ENCODE assay signal across 7 cellular contexts in the genomic region with DNA sequence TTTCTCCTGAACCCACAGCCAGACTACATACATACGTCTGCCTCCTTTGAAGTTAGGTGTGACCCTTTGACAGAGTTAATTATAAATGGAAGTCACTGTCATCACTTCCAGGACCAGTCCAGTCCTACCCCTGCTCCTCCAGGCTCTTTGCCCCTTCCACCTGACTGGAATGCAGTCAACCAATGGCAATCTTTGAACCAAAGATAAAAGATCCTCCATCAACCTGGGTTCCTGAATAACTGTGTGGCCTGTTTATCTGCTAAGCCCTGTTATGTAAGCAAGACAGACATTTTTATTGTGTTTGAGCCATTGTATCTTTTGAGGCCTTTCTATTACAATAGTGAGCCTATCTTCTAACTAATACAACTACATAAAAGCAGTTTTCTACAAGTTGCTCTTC. TPM values are rescaled to one million over a fixed set of nuclear protein-coding genes. Genes with fewer than 3 reads are reported as not detected.
DNase-seq lines count a peak whose midpoint lies in the region; ATAC-seq and TF ChIP-seq lines count a peak whose summit lies in the region.
"Not testable (repeated sequence)": the region's sequence is repeated elsewhere in the genome, so short reads cannot be mapped to it uniquely, and the experiment has no call there.

No MANE protein-coding gene starts in this region.

- TF ChIP-seq CTCF in natural killer cell (IDR thresholded peaks at IDR 0.05); progenitor cell of endocrine pancreas (IDR thresholded peaks at IDR 0.05; ENCODE audit: unreplicated experiment): not testable (repeated sequence)

- not testable (repeated sequence) for H3K36me3 ChIP-seq in CD4-positive, alpha-beta memory T cell (ENCODE audit: insufficient read depth, low read length)

- H3K27me3 ChIP-seq in CD4-positive, alpha-beta memory T cell (ENCODE audit: insufficient read depth, low read length), result not testable (repeated sequence)

- POLR2A ChIA-PET in CD4-positive, alpha-beta memory T cell (lab: Charles Lee; ENCODE audit: partially characterized antibody); activated CD4-positive, alpha-beta memory T cell treated with anti-CD3 and anti-CD28 coated beads for 36 hours (lab: Charles Lee): not testable (repeated sequence)

- not testable (repeated sequence) for H3K27me3 Mint-ChIP-seq in CD4-positive, alpha-beta memory T cell; IgD-negative memory B cell; activated CD4-positive, alpha-beta memory T cell treated with anti-CD3 and anti-CD28 coated beads for 36 hours; activated naive CD4-positive, alpha-beta T cell treated with anti-CD3 and anti-CD28 coated beads for 36 hours (ENCODE audit: low read depth); effector memory CD8-positive, alpha-beta T cell; natural killer cell (ENCODE audit: low read depth in 2 of 2); progenitor cell of endocrine pancreas

- peaks cover 3 to 15% (median 6%) of the 10 kb centered on the region in 4 donors for H3K4me1 Mint-ChIP-seq in CD4-positive, alpha-beta memory T cell
- H3K4me1 Mint-ChIP-seq in IgD-negative memory B cell; effector memory CD8-positive, alpha-beta T cell (ENCODE audit: low read depth in 2 of 2); natural killer cell; progenitor cell of endocrine pancreas (ENCODE audit: low read depth): not testable (repeated sequence)
- H3K4me1 Mint-ChIP-seq in activated CD4-positive, alpha-beta memory T cell treated with anti-CD3 and anti-CD28 coated beads for 36 hours (ENCODE audit: low read depth), result peaks cover 16% of the 10 kb centered on the region
- H3K4me1 Mint-ChIP-seq in activated naive CD4-positive, alpha-beta T cell treated with anti-CD3 and anti-CD28 coated beads for 36 hours (ENCODE audit: low read depth), result peaks cover 16% of the 10 kb centered on the region

- CTCF ChIA-PET in CD4-positive, alpha-beta memory T cell (lab: Charles Lee; ENCODE audit: partially characterized antibody); activated CD4-positive, alpha-beta memory T cell treated with anti-CD3 and anti-CD28 coated beads for 36 hours (lab: Charles Lee); activated naive CD4-positive, alpha-beta T cell treated with anti-CD3 and anti-CD28 coated beads for 36 hours (lab: Charles Lee): not testable (repeated sequence)

- not testable (repeated sequence) for H3K4me1 ChIP-seq in CD4-positive, alpha-beta memory T cell (ENCODE audit: insufficient read depth, low read length)

- H3K9me3 ChIP-seq in CD4-positive, alpha-beta memory T cell (ENCODE audit: control insufficient read depth in 1 of 2, low read length in 2 of 2), result not testable (repeated sequence)

- DNase-seq in CD4-positive, alpha-beta memory T cell; activated CD4-positive, alpha-beta memory T cell treated with anti-CD3 and anti-CD28 coated beads for 36 hours; activated naive CD4-positive, alpha-beta T cell treated with anti-CD3 and anti-CD28 coated beads for 36 hours; effector memory CD8-positive, alpha-beta T cell; natural killer cell; progenitor cell of endocrine pancreas (ENCODE audit: low spot score, unreplicated experiment): not testable (repeated sequence)

- intact Hi-C loops in CD4-positive, alpha-beta memory T cell (cut with micrococcal nuclease); activated CD4-positive, alpha-beta memory T cell treated with anti-CD3 and anti-CD28 coated beads for 36 hours (cut with micrococcal nuclease); activated naive CD4-positive, alpha-beta T cell treated with anti-CD3 and anti-CD28 coated beads for 36 hours (cut with micrococcal nuclease); natural killer cell (cut with micrococcal nuclease): not testable (repeated sequence)

- H3K9me3 Mint-ChIP-seq in CD4-positive, alpha-beta memory T cell; IgD-negative memory B cell; activated CD4-positive, alpha-beta memory T cell treated with anti-CD3 and anti-CD28 coated beads for 36 hours; activated naive CD4-positive, alpha-beta T cell treated with anti-CD3 and anti-CD28 coated beads for 36 hours; effector memory CD8-positive, alpha-beta T cell; natural killer cell; progenitor cell of endocrine pancreas (ENCODE audit: low read depth): not testable (repeated sequence)

- not testable (repeated sequence) for H3K27ac ChIP-seq in CD4-positive, alpha-beta memory T cell (ENCODE audit: low read depth, low read length)

- not testable (repeated sequence) for ATAC-seq in effector memory CD8-positive, alpha-beta T cell (replicated peaks); natural killer cell

- not testable (repeated sequence) for H3K4me3 Mint-ChIP-seq in CD4-positive, alpha-beta memory T cell; activated CD4-positive, alpha-beta memory T cell treated with anti-CD3 and anti-CD28 coated beads for 36 hours; activated naive CD4-positive, alpha-beta T cell treated with anti-CD3 and anti-CD28 coated beads for 36 hours; effector memory CD8-positive, alpha-beta T cell; natural killer cell; progenitor cell of endocrine pancreas (ENCODE audit: low read depth)
- H3K4me3 Mint-ChIP-seq in IgD-negative memory B cell, result peak overlapping the region in 1 of 4 donors; percentile 21

- H3K27ac Mint-ChIP-seq in CD4-positive, alpha-beta memory T cell, result peak overlapping the region in 5 of 7 donors; percentile 22 to 72 (median 59)
- H3K27ac Mint-ChIP-seq in IgD-negative memory B cell (peak overlapping the region in 2 of 3 donors; percentile 20 to 27), natural killer cell (peak overlapping the region; percentile 14 to 63), progenitor cell of endocrine pancreas (peak overlapping the region; percentile 74)
- peak overlapping the region; percentile 12 for H3K27ac Mint-ChIP-seq in activated CD4-positive, alpha-beta memory T cell treated with anti-CD3 and anti-CD28 coated beads for 36 hours
- peak overlapping the region; percentile 19 for H3K27ac Mint-ChIP-seq in activated naive CD4-positive, alpha-beta T cell treated with anti-CD3 and anti-CD28 coated beads for 36 hours
- H3K27ac Mint-ChIP-seq in effector memory CD8-positive, alpha-beta T cell, result peak overlapping the region; percentile 2 to 81

- H3K36me3 Mint-ChIP-seq in CD4-positive, alpha-beta memory T cell, result peaks cover 27 to 41% of the 10 kb centered on the region in 2 donors
- H3K36me3 Mint-ChIP-seq in IgD-negative memory B cell; natural killer cell; progenitor cell of endocrine pancreas (ENCODE audit: insufficient read depth): not testable (repeated sequence)
- peaks cover 26% of the 10 kb centered on the region for H3K36me3 Mint-ChIP-seq in activated CD4-positive, alpha-beta memory T cell treated with anti-CD3 and anti-CD28 coated beads for 36 hours
- peaks cover 17% of the 10 kb centered on the region for H3K36me3 Mint-ChIP-seq in activated naive CD4-positive, alpha-beta T cell treated with anti-CD3 and anti-CD28 coated beads for 36 hours (ENCODE audit: low read depth)
- H3K36me3 Mint-ChIP-seq in effector memory CD8-positive, alpha-beta T cell (ENCODE audit: insufficient read depth), result peaks cover 56% of the 10 kb centered on the region

- H3K4me3 ChIP-seq in CD4-positive, alpha-beta memory T cell (ENCODE audit: low read length in 2 of 2), result not testable (repeated sequence)

RNA-seq across cellular contexts. Expression of a gene that starts 45.0 kb away (rescaled TPM):
- total RNA-seq in CD4-positive, alpha-beta memory T cell, result 10 to 100 TPM; 58.1 to 60.2 TPM
- polyA plus RNA-seq in CD4-positive, alpha-beta memory T cell, result 10 to 100 TPM; 22.2 to 26.2 TPM
- 20.7 TPM for polyA plus RNA-seq in IgD-negative memory B cell
- total RNA-seq in activated CD4-positive, alpha-beta memory T cell treated with anti-CD3 and anti-CD28 coated beads for 36 hours, result 10 to 100 TPM; 88.8 to 90.2 TPM
- 100 to 1,000 TPM in 1 of 2 experiments, 10 to 100 TPM in 1; 92.5 to 104 TPM for total RNA-seq in activated naive CD4-positive, alpha-beta T cell treated with anti-CD3 and anti-CD28 coated beads for 36 hours
- total RNA-seq in natural killer cell (10 to 100 TPM; 38.7 to 50.8 (median 50.4) TPM), progenitor cell of endocrine pancreas (54.9 and 61.5 TPM in 2 replicates)

RNA-seq across cellular contexts. Expression of a gene that starts 59.4 kb away (rescaled TPM):
- total RNA-seq in CD4-positive, alpha-beta memory T cell, result under 1 TPM; 0.64 to 0.67 TPM
- polyA plus RNA-seq in CD4-positive, alpha-beta memory T cell, result under 1 TPM; 0.09 to 0.25 TPM
- 0.33 TPM for polyA plus RNA-seq in IgD-negative memory B cell
- total RNA-seq in activated CD4-positive, alpha-beta memory T cell treated with anti-CD3 and anti-CD28 coated beads for 36 hours, result 1 to 10 TPM; 1.0 to 1.2 TPM
- total RNA-seq in activated naive CD4-positive, alpha-beta T cell treated with anti-CD3 and anti-CD28 coated beads for 36 hours, result under 1 TPM; 0.57 to 0.88 TPM
- total RNA-seq in natural killer cell, result 1 to 10 TPM in 1 of 3 donors, under 1 TPM in 2; 0.38 to 1.2 (median 0.45) TPM
- total RNA-seq in progenitor cell of endocrine pancreas, result 20.1 and 20.7 TPM in 2 replicates

Comparison
In these comparisons a context has a peak if more than half of its experiments do, and no peak if none do; other contexts are left out.
1. H3K27ac Mint-ChIP-seq: peak in every context shown above with its lines; median percentile 74 in progenitor cell of endocrine pancreas; 59 in CD4-positive, alpha-beta memory T cell; 42 in effector memory CD8-positive, alpha-beta T cell; 38 in natural killer cell; 24 in IgD-negative memory B cell; 19 in activated naive CD4-positive, alpha-beta T cell treated with anti-CD3 and anti-CD28 coated beads for 36 hours; 12 in activated CD4-positive, alpha-beta memory T cell treated with anti-CD3 and anti-CD28 coated beads for 36 hours.